In genomic region chr5:141725909-141726308, GRCh38 we compare ENCODE assay signal across 19 cellular contexts. TPM values are rescaled to one million over a fixed set of nuclear protein-coding genes. Genes with fewer than 3 reads are reported as not detected.
"Had no signal": no experiment of that assay in that cellular context is flagged by ENCODE, and none has a peak within 500 bp of the region (broad histone marks: within the 10 kb centered on the region; RNA-seq: fewer than 3 reads in every experiment).

No MANE protein-coding gene starts in this region.

- H3K36me3 ChIP-seq: pancreas, right atrium auricular region, transverse colon had no signal

- ATAC-seq: activated CD8-positive, alpha-beta T cell treated with anti-CD3 and anti-CD28 coated beads for 36 hours; activated naive CD4-positive, alpha-beta T cell treated with anti-CD3 and anti-CD28 coated beads, Interleukin-2, amount 50 U/mL, for 72 hours; left lobe of liver; naive thymus-derived CD4-positive, alpha-beta T cell; WTC11 had no signal

- H3K9me3 ChIP-seq: pancreas, right atrium auricular region, transverse colon had no signal

- H3K4me3 ChIP-seq: pancreas, right atrium auricular region, smooth muscle cell, transverse colon had no signal

- DNase-seq: activated CD4-positive, alpha-beta T cell treated with anti-CD3 and anti-CD28 coated beads for 48 hours; activated CD8-positive, alpha-beta T cell treated with anti-CD3 and anti-CD28 coated beads for 36 hours; activated effector memory CD4-positive, alpha-beta T cell treated with anti-CD3 and anti-CD28 coated beads, Interleukin-2, amount 50 U/mL, for 16 hours; activated T-cell treated with anti-CD3 and anti-CD28 coated beads, Interleukin-2, amount 50 U/mL, for 48 hours; amniotic stem cell; cortex of kidney; effector memory CD4-positive, alpha-beta T cell; islet precursor cell; naive thymus-derived CD4-positive, alpha-beta T cell; stimulated activated CD4-positive, alpha-beta T cell treated with anti-CD3 and anti-CD28 coated beads, Interleukin-4, amount 100 ng/mL, for 4 hours; stimulated activated CD8-positive, alpha-beta memory T cell treated with anti-CD3 and anti-CD28 coated beads, Interleukin-4, amount 100 ng/mL, for 48 hours; stimulated activated naive CD4-positive, alpha-beta T cell treated with Interleukin-2 at 50 U/mL for 16 hours; transverse colon had no signal

- H3K4me1 ChIP-seq: pancreas, right atrium auricular region, transverse colon had no signal

- H3K27me3 ChIP-seq: pancreas, right atrium auricular region had no signal

RNA-seq across cellular contexts. Expression of gene ARAP3, which starts 43.9 kb away (rescaled TPM):
- polyA plus RNA-seq: naive thymus-derived CD4-positive, alpha-beta T cell had no signal
